ENCODE assay signal across 8 cellular contexts in genomic region chr7:149854611-149855367, GRCh38.
DNase-seq lines count a peak whose midpoint lies in the region; ATAC-seq and TF ChIP-seq lines count a peak whose summit lies in the region.

No MANE protein-coding gene starts in this region.

- H3K4me1 ChIP-seq in RWPE2 (ENCODE audit: insufficient read depth, poor library complexity, severe bottlenecking), result peaks cover 13% of the 10 kb centered on the region

- intact Hi-C loops in posterior cingulate gyrus (cut with DNase I), result no loop called here

- H3K27ac ChIP-seq in RWPE2 (ENCODE audit: poor library complexity, severe bottlenecking), result no peak overlapping the region

- in situ Hi-C loops in KBM-7 (cut with MboI; ENCODE audit: low pct_unique_long_range_greater_than_20kb, low sequenced_read_pairs), result no loop called here

- no peaks in the 10 kb centered on the region for H3K9me3 ChIP-seq in RWPE2 (ENCODE audit: severe bottlenecking)

- DNase-seq in COLO829 (ENCODE audit: low spot score), result peak; percentile 78
- DNase-seq in KBM-7, result peak; percentile 28
- no peak for DNase-seq in RWPE2 (ENCODE audit: low spot score)
- DNase-seq in fibroblast of peridontal ligament (ENCODE audit: extremely low read depth), result peak; percentile 30
- DNase-seq in posterior cingulate gyrus, result peak in 6 of 10 donors; percentile 44 to 91 (median 50)
- no peak for DNase-seq in activated CD4-positive, CD25-positive, alpha-beta regulatory T cell treated with anti-CD3 and anti-CD28 coated beads, Interleukin-2, amount 50 U/mL, for 72 hours
- DNase-seq in activated CD8-positive, alpha-beta memory T cell treated with anti-CD3 and anti-CD28 coated beads, Interleukin-2, amount 50 U/mL, for 48 hours, result no peak

- H3K27me3 ChIP-seq in RWPE2 (ENCODE audit: insufficient read depth, poor library complexity, severe bottlenecking), result no peaks in the 10 kb centered on the region

- TF ChIP-seq CTCF in RWPE2 (IDR thresholded peaks at IDR 0.05; ENCODE audit: poor library complexity, severe bottlenecking), result no peak

- no peaks in the 10 kb centered on the region for H3K36me3 ChIP-seq in RWPE2 (ENCODE audit: low read depth)

- no peak overlapping the region for H3K4me3 ChIP-seq in RWPE2 (ENCODE audit: severe bottlenecking)

- ATAC-seq in RWPE2 (ENCODE audit: low read depth), result peak; percentile 61
- no peak for ATAC-seq in GM19455 (IDR thresholded peaks at IDR 0.05; ENCODE audit: unreplicated experiment)

Comparison
In these comparisons a context has a peak if more than half of its experiments do, and no peak if none do; other contexts are left out.
1. DNase-seq: peak in COLO829 (single experiment), KBM-7 (single experiment), fibroblast of peridontal ligament (single experiment) and posterior cingulate gyrus (6 of 10); none in RWPE2 (single experiment), activated CD4-positive, CD25-positive, alpha-beta regulatory T cell treated with anti-CD3 and anti-CD28 coated beads, Interleukin-2, amount 50 U/mL, for 72 hours (single experiment) and activated CD8-positive, alpha-beta memory T cell treated with anti-CD3 and anti-CD28 coated beads, Interleukin-2, amount 50 U/mL, for 48 hours (single experiment).